In the genomic region with DNA sequence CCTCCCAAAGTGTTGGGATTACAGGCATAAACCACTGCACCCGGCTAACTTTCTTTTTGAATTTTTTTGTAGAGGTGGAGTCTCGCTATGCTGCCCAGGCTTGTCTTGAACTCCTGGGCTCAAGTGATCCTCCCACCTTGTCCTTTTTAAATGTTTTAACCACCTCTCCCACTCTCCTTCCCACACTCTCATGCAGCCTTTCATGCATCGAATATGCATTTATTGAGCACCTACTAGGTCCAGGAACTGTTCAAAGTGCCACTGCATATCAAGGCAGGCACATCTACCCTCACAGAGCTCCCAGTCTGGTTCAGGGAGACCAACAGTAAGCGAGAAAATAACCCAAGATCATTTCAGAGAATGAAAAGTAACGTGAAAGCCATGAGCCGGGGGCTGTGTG, we compare ENCODE assay signal across 1 cellular context.
TF ChIP-seq lines count a peak whose summit lies in the region.

No MANE protein-coding gene starts in this region.

TF ChIP-seq in SK-N-SH, 30 proteins besides CTCF, POLR2A, EP300 and RAD21 (continued from another document):
- TF ChIP-seq, protein P1, sequence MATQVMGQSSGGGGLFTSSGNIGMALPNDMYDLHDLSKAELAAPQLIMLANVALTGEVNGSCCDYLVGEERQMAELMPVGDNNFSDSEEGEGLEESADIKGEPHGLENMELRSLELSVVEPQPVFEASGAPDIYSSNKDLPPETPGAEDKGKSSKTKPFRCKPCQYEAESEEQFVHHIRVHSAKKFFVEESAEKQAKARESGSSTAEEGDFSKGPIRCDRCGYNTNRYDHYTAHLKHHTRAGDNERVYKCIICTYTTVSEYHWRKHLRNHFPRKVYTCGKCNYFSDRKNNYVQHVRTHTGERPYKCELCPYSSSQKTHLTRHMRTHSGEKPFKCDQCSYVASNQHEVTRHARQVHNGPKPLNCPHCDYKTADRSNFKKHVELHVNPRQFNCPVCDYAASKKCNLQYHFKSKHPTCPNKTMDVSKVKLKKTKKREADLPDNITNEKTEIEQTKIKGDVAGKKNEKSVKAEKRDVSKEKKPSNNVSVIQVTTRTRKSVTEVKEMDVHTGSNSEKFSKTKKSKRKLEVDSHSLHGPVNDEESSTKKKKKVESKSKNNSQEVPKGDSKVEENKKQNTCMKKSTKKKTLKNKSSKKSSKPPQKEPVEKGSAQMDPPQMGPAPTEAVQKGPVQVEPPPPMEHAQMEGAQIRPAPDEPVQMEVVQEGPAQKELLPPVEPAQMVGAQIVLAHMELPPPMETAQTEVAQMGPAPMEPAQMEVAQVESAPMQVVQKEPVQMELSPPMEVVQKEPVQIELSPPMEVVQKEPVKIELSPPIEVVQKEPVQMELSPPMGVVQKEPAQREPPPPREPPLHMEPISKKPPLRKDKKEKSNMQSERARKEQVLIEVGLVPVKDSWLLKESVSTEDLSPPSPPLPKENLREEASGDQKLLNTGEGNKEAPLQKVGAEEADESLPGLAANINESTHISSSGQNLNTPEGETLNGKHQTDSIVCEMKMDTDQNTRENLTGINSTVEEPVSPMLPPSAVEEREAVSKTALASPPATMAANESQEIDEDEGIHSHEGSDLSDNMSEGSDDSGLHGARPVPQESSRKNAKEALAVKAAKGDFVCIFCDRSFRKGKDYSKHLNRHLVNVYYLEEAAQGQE (IDR thresholded peaks at IDR 0.05; ENCODE audit: low read depth, low read length) = no peak
- TF ChIP-seq CHD2 (IDR thresholded peaks at IDR 0.05; ENCODE audit: low read length, partially characterized antibody) (no peak), RFX5 (IDR thresholded peaks at IDR 0.05; ENCODE audit: low read length) (no peak), RXRA (IDR thresholded peaks at IDR 0.05; ENCODE audit: borderline replicate concordance, low read depth) (no peak), RCOR1 (IDR thresholded peaks at IDR 0.05; ENCODE audit: low read length) (no peak), TAF1 (IDR thresholded peaks at IDR 0.05; ENCODE audit: borderline replicate concordance, low read depth, low read length) (no peak), ELF1 (IDR thresholded peaks at IDR 0.05) (no peak), SIN3A (IDR thresholded peaks at IDR 0.05; ENCODE audit: borderline replicate concordance, low read depth, low read length) (no peak), GATA2 (CRISPR knock-in tag; IDR thresholded peaks at IDR 0.05) (no peak), FOXM1 (IDR thresholded peaks at IDR 0.05; ENCODE audit: low read depth) (no peak)
- TF ChIP-seq, protein P2, sequence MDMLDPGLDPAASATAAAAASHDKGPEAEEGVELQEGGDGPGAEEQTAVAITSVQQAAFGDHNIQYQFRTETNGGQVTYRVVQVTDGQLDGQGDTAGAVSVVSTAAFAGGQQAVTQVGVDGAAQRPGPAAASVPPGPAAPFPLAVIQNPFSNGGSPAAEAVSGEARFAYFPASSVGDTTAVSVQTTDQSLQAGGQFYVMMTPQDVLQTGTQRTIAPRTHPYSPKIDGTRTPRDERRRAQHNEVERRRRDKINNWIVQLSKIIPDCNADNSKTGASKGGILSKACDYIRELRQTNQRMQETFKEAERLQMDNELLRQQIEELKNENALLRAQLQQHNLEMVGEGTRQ (IDR thresholded peaks at IDR 0.05; ENCODE audit: borderline replicate concordance, low read depth, low read length) = no peak
- TF ChIP-seq, protein P3, sequence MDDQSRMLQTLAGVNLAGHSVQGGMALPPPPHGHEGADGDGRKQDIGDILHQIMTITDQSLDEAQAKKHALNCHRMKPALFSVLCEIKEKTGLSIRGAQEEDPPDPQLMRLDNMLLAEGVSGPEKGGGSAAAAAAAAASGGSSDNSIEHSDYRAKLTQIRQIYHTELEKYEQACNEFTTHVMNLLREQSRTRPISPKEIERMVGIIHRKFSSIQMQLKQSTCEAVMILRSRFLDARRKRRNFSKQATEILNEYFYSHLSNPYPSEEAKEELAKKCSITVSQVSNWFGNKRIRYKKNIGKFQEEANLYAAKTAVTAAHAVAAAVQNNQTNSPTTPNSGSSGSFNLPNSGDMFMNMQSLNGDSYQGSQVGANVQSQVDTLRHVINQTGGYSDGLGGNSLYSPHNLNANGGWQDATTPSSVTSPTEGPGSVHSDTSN (IDR thresholded peaks at IDR 0.05) = no peak
